In genomic region chr18:75090336-75090735, GRCh38 we compare ENCODE assay signal across 19 cellular contexts.
"Had no signal": no experiment of that assay in that cellular context is flagged by ENCODE, and none has a peak within 500 bp of the region (broad histone marks: within the 10 kb centered on the region; RNA-seq: fewer than 3 reads in every experiment).

No MANE protein-coding gene starts in this region.

- H3K27ac ChIP-seq: adrenal gland, right lobe of liver, stomach, upper lobe of left lung had no signal

- FAIRE-seq: astrocyte, bronchial epithelial cell, islet of Langerhans, small intestine had no signal

- H3K36me3 ChIP-seq: adrenal gland, right lobe of liver, stomach, upper lobe of left lung had no signal

- ATAC-seq: activated CD4-positive, alpha-beta T cell treated with anti-CD3 and anti-CD28 coated beads for 36 hours; activated T-cell treated with anti-CD3 and anti-CD28 coated beads, Interleukin-2, amount 50 U/mL, for 4 hours; effector memory CD8-positive, alpha-beta T cell; left colon; right lobe of liver had no signal

- H3K9me3 ChIP-seq: adrenal gland, right lobe of liver, stomach, upper lobe of left lung had no signal

- H3K4me3 ChIP-seq: adrenal gland, right lobe of liver, stomach, upper lobe of left lung had no signal

- H3K27me3 ChIP-seq: adrenal gland, right lobe of liver, stomach, upper lobe of left lung had no signal

- H3K4me1 ChIP-seq: adrenal gland, right lobe of liver, stomach, upper lobe of left lung had no signal

- DNase-seq: activated CD4-positive, alpha-beta T cell treated with anti-CD3 and anti-CD28 coated beads for 36 hours; activated CD4-positive, alpha-beta T cell treated with anti-CD3 and anti-CD28 coated beads, Interleukin-2, amount 50 U/mL, for 48 hours; activated T-cell treated with anti-CD3 and anti-CD28 coated beads, Interleukin-2, amount 50 U/mL, for 4 hours; dermis blood vessel endothelial cell; effector memory CD8-positive, alpha-beta T cell; foreskin fibroblast; left colon; midbrain; nephron progenitor cell; right lobe of liver; small intestine; stimulated activated CD4-positive, alpha-beta T cell treated with anti-CD3 and anti-CD28 coated beads, Interleukin-4, amount 100 ng/mL, for 1 hour; stomach; T-helper 2 cell had no signal
